1 cellular context compared by ENCODE assay signal in the genomic region with DNA sequence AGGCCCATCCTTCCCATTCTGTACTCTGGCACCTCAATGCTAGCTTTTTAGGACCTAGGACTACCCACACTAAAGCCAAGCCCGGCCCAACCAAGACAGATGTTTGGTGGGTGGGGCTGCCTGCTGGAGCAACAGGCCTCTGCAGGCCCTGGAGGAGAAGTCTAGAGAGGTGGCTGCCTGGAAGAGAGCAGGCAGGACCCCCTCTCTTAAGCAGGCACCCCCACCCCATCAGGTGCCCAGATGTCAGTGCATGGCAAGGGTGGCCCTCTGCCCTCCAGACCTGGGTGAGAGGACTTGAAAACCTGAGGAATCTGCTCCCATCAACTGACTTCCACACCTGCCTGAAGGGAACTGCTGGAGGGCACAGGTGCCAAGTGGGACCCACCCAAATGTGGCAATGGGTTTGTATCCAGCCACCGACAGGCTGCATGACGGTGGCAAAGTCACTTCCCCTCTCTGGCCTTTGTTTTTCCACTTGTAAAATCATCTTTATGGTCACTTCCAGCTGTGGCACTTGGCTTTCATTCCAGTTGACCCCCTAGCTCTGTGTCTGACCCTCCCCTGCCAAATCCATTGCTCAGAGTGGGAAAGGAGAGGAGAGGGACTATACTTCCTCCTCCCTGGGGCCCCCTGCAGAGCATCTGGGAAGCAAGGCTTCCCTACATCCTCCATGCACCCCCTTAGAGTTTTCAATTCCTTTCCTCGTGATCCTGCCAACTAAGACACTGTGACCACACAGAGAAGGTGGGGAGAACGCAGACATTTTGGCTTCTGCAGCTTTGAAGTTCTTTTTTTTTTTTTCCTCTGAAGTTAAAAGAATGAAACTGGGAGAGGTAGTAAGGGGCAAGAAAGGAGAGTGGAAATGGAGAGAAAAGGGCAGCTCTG.
TF ChIP-seq lines count a peak whose summit lies in the region.

No MANE protein-coding gene starts in this region.

TF ChIP-seq in GM12878, 131 proteins besides CTCF, POLR2A, EP300 and RAD21:
- TF ChIP-seq ETV6 (conservative IDR thresholded peaks at IDR 0.05 in 1 of 2, IDR thresholded peaks at IDR 0.05 in 1 of 2; ENCODE audit: borderline replicate concordance in 1 of 2, low read depth in 1 of 2) (no peak), IRF4 (IDR thresholded peaks at IDR 0.05; ENCODE audit: low read depth, low read length) (no peak), RB1 (IDR thresholded peaks at IDR 0.05; ENCODE audit: borderline replicate concordance) (no peak), IKZF1 (conservative IDR thresholded peaks at IDR 0.05) (no peak), FOXK2 (IDR thresholded peaks at IDR 0.05) (no peak), TAF1 (IDR thresholded peaks at IDR 0.05; ENCODE audit: borderline replicate concordance, low read depth, low read length) (no peak), STAT1 (conservative IDR thresholded peaks at IDR 0.05) (no peak), RAD51 (IDR thresholded peaks at IDR 0.05) (no peak), CHD4 (IDR thresholded peaks at IDR 0.05) (no peak), ZNF622 (IDR thresholded peaks at IDR 0.05) (no peak), MEF2A (IDR thresholded peaks at IDR 0.05; ENCODE audit: insufficient read depth, low read depth, low read length) (no peak), TCF12 (IDR thresholded peaks at IDR 0.05; ENCODE audit: low read depth, low read length) (no peak), USF2 (IDR thresholded peaks at IDR 0.05; ENCODE audit: borderline replicate concordance, low read depth, low read length) (no peak), MYB (IDR thresholded peaks at IDR 0.05; ENCODE audit: borderline replicate concordance, low read depth, low read length) (no peak), SIN3A (IDR thresholded peaks at IDR 0.05; ENCODE audit: low read depth, low read length) (no peak), SPI1 (IDR thresholded peaks at IDR 0.05; ENCODE audit: borderline replicate concordance, insufficient read depth, low read depth, low read length) (no peak)
- TF ChIP-seq, protein P1, sequence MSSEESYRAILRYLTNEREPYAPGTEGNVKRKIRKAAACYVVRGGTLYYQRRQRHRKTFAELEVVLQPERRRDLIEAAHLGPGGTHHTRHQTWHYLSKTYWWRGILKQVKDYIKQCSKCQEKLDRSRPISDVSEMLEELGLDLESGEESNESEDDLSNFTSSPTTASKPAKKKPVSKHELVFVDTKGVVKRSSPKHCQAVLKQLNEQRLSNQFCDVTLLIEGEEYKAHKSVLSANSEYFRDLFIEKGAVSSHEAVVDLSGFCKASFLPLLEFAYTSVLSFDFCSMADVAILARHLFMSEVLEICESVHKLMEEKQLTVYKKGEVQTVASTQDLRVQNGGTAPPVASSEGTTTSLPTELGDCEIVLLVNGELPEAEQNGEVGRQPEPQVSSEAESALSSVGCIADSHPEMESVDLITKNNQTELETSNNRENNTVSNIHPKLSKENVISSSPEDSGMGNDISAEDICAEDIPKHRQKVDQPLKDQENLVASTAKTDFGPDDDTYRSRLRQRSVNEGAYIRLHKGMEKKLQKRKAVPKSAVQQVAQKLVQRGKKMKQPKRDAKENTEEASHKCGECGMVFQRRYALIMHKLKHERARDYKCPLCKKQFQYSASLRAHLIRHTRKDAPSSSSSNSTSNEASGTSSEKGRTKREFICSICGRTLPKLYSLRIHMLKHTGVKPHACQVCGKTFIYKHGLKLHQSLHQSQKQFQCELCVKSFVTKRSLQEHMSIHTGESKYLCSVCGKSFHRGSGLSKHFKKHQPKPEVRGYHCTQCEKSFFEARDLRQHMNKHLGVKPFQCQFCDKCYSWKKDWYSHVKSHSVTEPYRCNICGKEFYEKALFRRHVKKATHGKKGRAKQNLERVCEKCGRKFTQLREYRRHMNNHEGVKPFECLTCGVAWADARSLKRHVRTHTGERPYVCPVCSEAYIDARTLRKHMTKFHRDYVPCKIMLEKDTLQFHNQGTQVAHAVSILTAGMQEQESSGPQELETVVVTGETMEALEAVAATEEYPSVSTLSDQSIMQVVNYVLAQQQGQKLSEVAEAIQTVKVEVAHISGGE (CRISPR knock-in tag; IDR thresholded peaks at IDR 0.05) = no peak
- TF ChIP-seq, protein P2, sequence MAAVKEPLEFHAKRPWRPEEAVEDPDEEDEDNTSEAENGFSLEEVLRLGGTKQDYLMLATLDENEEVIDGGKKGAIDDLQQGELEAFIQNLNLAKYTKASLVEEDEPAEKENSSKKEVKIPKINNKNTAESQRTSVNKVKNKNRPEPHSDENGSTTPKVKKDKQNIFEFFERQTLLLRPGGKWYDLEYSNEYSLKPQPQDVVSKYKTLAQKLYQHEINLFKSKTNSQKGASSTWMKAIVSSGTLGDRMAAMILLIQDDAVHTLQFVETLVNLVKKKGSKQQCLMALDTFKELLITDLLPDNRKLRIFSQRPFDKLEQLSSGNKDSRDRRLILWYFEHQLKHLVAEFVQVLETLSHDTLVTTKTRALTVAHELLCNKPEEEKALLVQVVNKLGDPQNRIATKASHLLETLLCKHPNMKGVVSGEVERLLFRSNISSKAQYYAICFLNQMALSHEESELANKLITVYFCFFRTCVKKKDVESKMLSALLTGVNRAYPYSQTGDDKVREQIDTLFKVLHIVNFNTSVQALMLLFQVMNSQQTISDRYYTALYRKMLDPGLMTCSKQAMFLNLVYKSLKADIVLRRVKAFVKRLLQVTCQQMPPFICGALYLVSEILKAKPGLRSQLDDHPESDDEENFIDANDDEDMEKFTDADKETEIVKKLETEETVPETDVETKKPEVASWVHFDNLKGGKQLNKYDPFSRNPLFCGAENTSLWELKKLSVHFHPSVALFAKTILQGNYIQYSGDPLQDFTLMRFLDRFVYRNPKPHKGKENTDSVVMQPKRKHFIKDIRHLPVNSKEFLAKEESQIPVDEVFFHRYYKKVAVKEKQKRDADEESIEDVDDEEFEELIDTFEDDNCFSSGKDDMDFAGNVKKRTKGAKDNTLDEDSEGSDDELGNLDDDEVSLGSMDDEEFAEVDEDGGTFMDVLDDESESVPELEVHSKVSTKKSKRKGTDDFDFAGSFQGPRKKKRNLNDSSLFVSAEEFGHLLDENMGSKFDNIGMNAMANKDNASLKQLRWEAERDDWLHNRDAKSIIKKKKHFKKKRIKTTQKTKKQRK (IDR thresholded peaks at IDR 0.05; ENCODE audit: low read depth, low read length) = no peak
